25 cellular contexts compared by ENCODE assay signal in genomic region chr16:16996830-16997229, GRCh38.
DNase-seq lines count a peak whose midpoint lies in the region; ATAC-seq, FAIRE-seq and TF ChIP-seq lines count a peak whose summit lies in the region.
"Had no signal": no experiment of that assay in that cellular context is flagged by ENCODE, and none has a peak within 500 bp of the region (broad histone marks: within the 10 kb centered on the region; RNA-seq: fewer than 3 reads in every experiment).

No MANE protein-coding gene starts in this region.

- H2BK20ac ChIP-seq in H1 (ENCODE audit: low read length): no peak overlapping the region

- no peak overlapping the region for H2BK120ac ChIP-seq in H1 (replicated peaks; ENCODE audit: low read depth, low read length)

- H2AFZ ChIP-seq in GM23338 (no peak overlapping the region), HCT116 (ENCODE audit: low read depth, low read length, poor library complexity, severe bottlenecking) (no peak overlapping the region), H1 (ENCODE audit: low read length) (no peak overlapping the region), neural progenitor cell (replicated peaks) (no peak overlapping the region)
- H2AFZ ChIP-seq: PC-9 had no signal

- H3K4me3 ChIP-seq in GM23338: no peak overlapping the region
- H3K4me3 ChIP-seq in HCT116 (replicated peaks in 1 of 2; ENCODE audit: low read depth in 1 of 2, low read length in 2 of 2): no peak overlapping the region
- no peak overlapping the region for H3K4me3 ChIP-seq in H1 (ENCODE audit: extremely low read depth in 1 of 4, insufficient read depth in 2 of 4, low read depth in 3 of 4, low read length in 4 of 4)
- no peak overlapping the region for H3K4me3 ChIP-seq in neural progenitor cell
- H3K4me3 ChIP-seq in brain microvascular endothelial cell (ENCODE audit: low read depth, low read length): no peak overlapping the region
- H3K4me3 ChIP-seq: HAP-1, PC-9, SJCRH30 had no signal

- H3K9me3 Mint-ChIP-seq in GM23338 (no peaks in the 10 kb centered on the region), neural progenitor cell (no peaks in the 10 kb centered on the region)
- H3K9me3 Mint-ChIP-seq: CD8-positive, alpha-beta T cell; T-cell had no signal

- H3K23ac ChIP-seq in H1 (ENCODE audit: insufficient read length): no peak overlapping the region

- intact Hi-C loops in HCT116 (cut with micrococcal nuclease): no loop called here

- FAIRE-seq in H1 (lab: Jason Lieb, UNC): no peak
- FAIRE-seq: GM12892 had no signal

- H3K27me3 Mint-ChIP-seq in GM23338 (ENCODE audit: insufficient read depth, low read depth, poor library complexity) (peaks cover 2% of the 10 kb centered on the region), neural progenitor cell (ENCODE audit: insufficient read depth, low read depth) (no peaks in the 10 kb centered on the region)
- H3K27me3 Mint-ChIP-seq: T-cell had no signal

- BruUV-seq in HCT116 (replicated peaks; lab: Mats Ljungman, UMichigan): no TSS peak

- TF ChIP-seq POLR2A in HCT116 (IDR thresholded peaks at IDR 0.05; ENCODE audit: borderline replicate concordance, extremely low read depth, insufficient read depth, insufficient read length) (no peak), H1 (IDR thresholded peaks at IDR 0.05; ENCODE audit: control extremely low read depth in 1 of 2, low read depth in 2 of 2, low read length in 2 of 2) (no peak)

- H3K4me1 ChIP-seq in GM23338 (ENCODE audit: insufficient read depth) (no peaks in the 10 kb centered on the region), HCT116 (ENCODE audit: control insufficient read depth in 1 of 2, insufficient read depth in 2 of 2, low read length in 2 of 2) (no peaks in the 10 kb centered on the region), H1 (replicated peaks in 1 of 4; ENCODE audit: control insufficient read depth in 3 of 4, insufficient read depth in 4 of 4, low read length in 3 of 4) (no peaks in the 10 kb centered on the region), neural progenitor cell (peaks cover 13% of the 10 kb centered on the region)
- H3K4me1 ChIP-seq: HAP-1, SJCRH30 had no signal

- no peak overlapping the region for H4K5ac ChIP-seq in H1 (ENCODE audit: insufficient read length, low read depth, low read length)

- no peaks in the 10 kb centered on the region for H3K79me2 ChIP-seq in GM23338 (replicated peaks; ENCODE audit: insufficient read depth)
- H3K79me2 ChIP-seq in HCT116 (ENCODE audit: insufficient read depth, low read length): no peaks in the 10 kb centered on the region
- no peaks in the 10 kb centered on the region for H3K79me2 ChIP-seq in H1 (ENCODE audit: control insufficient read depth in 1 of 2, insufficient read depth in 2 of 2, low read length in 2 of 2)
- H3K79me2 ChIP-seq in neural progenitor cell (ENCODE audit: low read depth): no peaks in the 10 kb centered on the region

- H2BK12ac ChIP-seq in H1 (ENCODE audit: low read depth, low read length): no peak overlapping the region

- TF ChIP-seq CTCF in GM23338 (conservative IDR thresholded peaks at IDR 0.05; ENCODE audit: low read depth in 2 of 2) (peak; percentile 49 to 76), HCT116 (IDR thresholded peaks at IDR 0.05 in 2 of 3, conservative IDR thresholded peaks at IDR 0.05 in 1 of 3; ENCODE audit: borderline replicate concordance in 1 of 3, insufficient read depth in 1 of 3, low read depth in 2 of 3, low read length in 2 of 3) (no peak), H1 (IDR thresholded peaks at IDR 0.05; ENCODE audit: control extremely low read depth in 1 of 3, insufficient read depth in 1 of 3, low read depth in 1 of 3, low read length in 3 of 3) (peak; percentile 64 to 71 (median 65)), neural progenitor cell (IDR thresholded peaks at IDR 0.05) (no peak), brain microvascular endothelial cell (IDR thresholded peaks at IDR 0.05; ENCODE audit: low read depth, low read length, missing control alignments) (no peak)

- H3K36me3 ChIP-seq in GM23338 (ENCODE audit: insufficient read depth) (no peaks in the 10 kb centered on the region), HCT116 (ENCODE audit: control insufficient read depth in 1 of 2, insufficient read depth in 2 of 2, low read length in 2 of 2) (no peaks in the 10 kb centered on the region), H1 (ENCODE audit: control insufficient read depth in 2 of 4, insufficient read depth in 4 of 4, low read length in 3 of 4) (no peaks in the 10 kb centered on the region), neural progenitor cell (no peaks in the 10 kb centered on the region), brain microvascular endothelial cell (replicated peaks) (no peaks in the 10 kb centered on the region)
- H3K36me3 ChIP-seq: HAP-1, SJCRH30 had no signal

- H3K4me2 ChIP-seq in GM23338 (no peak overlapping the region), HCT116 (ENCODE audit: low read length) (no peak overlapping the region), H1 (ENCODE audit: insufficient read depth in 1 of 2, low read depth in 2 of 2, low read length in 2 of 2) (no peak overlapping the region), neural progenitor cell (no peak overlapping the region)
- H3K4me2 ChIP-seq: PC-9 had no signal

- H3K9me3 ChIP-seq in HCT116 (ENCODE audit: control insufficient read depth in 1 of 2, insufficient read depth in 1 of 2, low read depth in 1 of 2, low read length in 2 of 2) (no peaks in the 10 kb centered on the region), H1 (ENCODE audit: insufficient read depth in 2 of 2, low read depth in 1 of 2, low read length in 1 of 2) (no peaks in the 10 kb centered on the region), neural progenitor cell (ENCODE audit: low read depth) (no peaks in the 10 kb centered on the region)
- H3K9me3 ChIP-seq: SJCRH30 had no signal

- H3K9me2 ChIP-seq in GM23338 (ENCODE audit: insufficient read depth): no peaks in the 10 kb centered on the region
- H3K9me2 ChIP-seq in HCT116 (ENCODE audit: insufficient read depth): no peaks in the 10 kb centered on the region

- H3K4me3 Mint-ChIP-seq in GM23338 (no peak overlapping the region), neural progenitor cell (no peak overlapping the region)
- H3K4me3 Mint-ChIP-seq: CD8-positive, alpha-beta T cell; T-cell had no signal

- CTCF ChIA-PET in HCT116 (lab: Charles Lee) (no interaction called here), H1 (lab: Charles Lee; ENCODE audit: partially characterized antibody) (interaction anchor here (0.5 to 1.5 kb wide), 5 partner anchors 9 to 117 kb away, joined by 3 to 5 read pairs (median 3); no protein-coding TSS in a partner anchor)

- 86% methylated on average over 3 of the region's 3 CpGs; no CpG with 5 or more reads in 1 of the 2 experiments for WGBS in H1 (ENCODE audit: extremely low coverage in 1 of 2, insufficient coverage in 1 of 2, insufficient read length in 1 of 2, insufficient replicate concordance in 2 of 2, low coverage in 1 of 2, low lambda C conversion rate in 2 of 2, missing lambda C conversion rate in 1 of 2), 2 experiments

- peak; percentile 16; the same call in 1 of the 2 replicates for TF ChIP-seq RAD21 in HCT116 (IDR thresholded peaks at IDR 0.05; ENCODE audit: low read depth)
- peak; percentile 70 to 77 for TF ChIP-seq RAD21 in H1 (IDR thresholded peaks at IDR 0.05 in 1 of 2, conservative IDR thresholded peaks at IDR 0.05 in 1 of 2; ENCODE audit: low read depth in 2 of 2, low read length in 2 of 2)

- H2BK5ac ChIP-seq in H1 (ENCODE audit: low read depth, low read length): no peak overlapping the region

- H3F3A ChIP-seq in GM23338 (replicated peaks; ENCODE audit: low read depth) (no peaks in the 10 kb centered on the region), neural progenitor cell (ENCODE audit: low read depth) (peaks cover 9% of the 10 kb centered on the region)

- in situ Hi-C loops in brain microvascular endothelial cell (cut with HindIII; ENCODE audit: low pct_ligation_motif_present, low sequenced_read_pairs): no loop called here

- POLR2A ChIA-PET in HCT116 (lab: Charles Lee) (no interaction called here), H1 (lab: Charles Lee; ENCODE audit: partially characterized antibody) (no interaction called here)

- no peaks in the 10 kb centered on the region for H3K79me1 ChIP-seq in H1 (ENCODE audit: low read depth, low read length)

- H3K27ac ChIP-seq in GM23338 (ENCODE audit: low read depth) (no peak overlapping the region), HCT116 (ENCODE audit: low read depth, low read length) (no peak overlapping the region), H1 (ENCODE audit: low read depth, low read length) (no peak overlapping the region), neural progenitor cell (no peak overlapping the region), brain microvascular endothelial cell (no peak overlapping the region)
- H3K27ac ChIP-seq: C4-2B, HL-60, PC-9, SJCRH30 had no signal

- H3K4ac ChIP-seq in H1 (replicated peaks; ENCODE audit: insufficient read length, low read depth, low read length): no peak overlapping the region

- no peak overlapping the region for H3K56ac ChIP-seq in H1 (replicated peaks; ENCODE audit: insufficient read length, low read depth, low read length)

- H3K36me3 Mint-ChIP-seq in GM23338 (ENCODE audit: low read depth) (no peaks in the 10 kb centered on the region), neural progenitor cell (no peaks in the 10 kb centered on the region)
- H3K36me3 Mint-ChIP-seq: CD8-positive, alpha-beta T cell; T-cell had no signal

- TF ChIP-seq EP300 in H1 (IDR thresholded peaks at IDR 0.05; ENCODE audit: borderline replicate concordance in 1 of 2, low read depth in 2 of 2, low read length in 2 of 2): no peak

- H4K8ac ChIP-seq in H1 (ENCODE audit: extremely low read depth, insufficient read depth, low read length): no peak overlapping the region

- no peak overlapping the region for H3K18ac ChIP-seq in H1 (ENCODE audit: extremely low read depth, low read length)

- 0 out of 2 replicates have a peak overlapping the region, but pooled peaks have one; percentile 32 for H2BK15ac ChIP-seq in H1 (ENCODE audit: low read length)

- H3K4me1 Mint-ChIP-seq in GM23338 (peaks cover 4% of the 10 kb centered on the region; the same call in 1 of the 3 replicates), neural progenitor cell (peaks cover 12% of the 10 kb centered on the region)

- H2AK5ac ChIP-seq in H1 (ENCODE audit: low read depth, low read length): no peak overlapping the region

- H3K9ac ChIP-seq in HCT116 (ENCODE audit: low read length) (no peak overlapping the region), H1 (replicated peaks in 1 of 4; ENCODE audit: extremely low read depth in 1 of 4, low read depth in 3 of 4, low read length in 3 of 4) (no peak overlapping the region), neural progenitor cell (no peak overlapping the region)

- H4K20me1 ChIP-seq in GM23338 (replicated peaks; ENCODE audit: insufficient read depth) (no peaks in the 10 kb centered on the region), HCT116 (ENCODE audit: insufficient read depth) (no peaks in the 10 kb centered on the region), H1 (replicated peaks in 1 of 2; ENCODE audit: control insufficient read depth in 1 of 2, insufficient read depth in 2 of 2, low read length in 2 of 2) (no peaks in the 10 kb centered on the region), neural progenitor cell (ENCODE audit: low read depth) (no peaks in the 10 kb centered on the region)

- RAD21 ChIA-PET in HCT116 (lab: Charles Lee; ENCODE audit: low non-redundant PET in 1 of 2, low total read pairs in 2 of 2, uncharacterized antibody in 2 of 2, unreplicated experiment in 2 of 2): no interaction called here

- no peak overlapping the region for H3K14ac ChIP-seq in H1 (ENCODE audit: insufficient read length)

- no peak overlapping the region for H3K27ac Mint-ChIP-seq in GM23338
- H3K27ac Mint-ChIP-seq in neural progenitor cell: no peak overlapping the region
- H3K27ac Mint-ChIP-seq: CD8-positive, alpha-beta T cell; T-cell had no signal

- no peaks in the 10 kb centered on the region for H3K23me2 ChIP-seq in H1 (ENCODE audit: low read depth, low read length)

- H3K27me3 ChIP-seq in GM23338 (ENCODE audit: insufficient read depth) (no peaks in the 10 kb centered on the region), HCT116 (ENCODE audit: insufficient read depth, low read length) (no peaks in the 10 kb centered on the region), H1 (replicated peaks in 1 of 4; ENCODE audit: control insufficient read depth in 3 of 4, extremely low read depth in 1 of 4, insufficient read depth in 3 of 4, low read length in 3 of 4) (no peaks in the 10 kb centered on the region; a peak in 1 of 7 replicates), neural progenitor cell (no peaks in the 10 kb centered on the region), brain microvascular endothelial cell (replicated peaks) (no peaks in the 10 kb centered on the region)
- H3K27me3 ChIP-seq: SJCRH30 had no signal

- ATAC-seq in GM23338 (peak; percentile 83), HCT116 (no peak), HG02759 (IDR thresholded peaks at IDR 0.05; ENCODE audit: unreplicated experiment) (no peak), left lobe of liver (no peak)
- ATAC-seq: CD8-positive, alpha-beta T cell; Right ventricle myocardium inferior; T-cell had no signal

- no peak overlapping the region for H4K91ac ChIP-seq in H1 (replicated peaks; ENCODE audit: insufficient read length, low read length)

- DNase-seq in GM23338 (ENCODE audit: low spot score) (peak; percentile 59), HCT116 (ENCODE audit: low read depth, low spot score) (no peak), H1 (ENCODE audit: low read depth in 1 of 2, low spot score in 2 of 2) (no peak), neural progenitor cell (ENCODE audit: low spot score) (peak; percentile 16), brain microvascular endothelial cell (no peak), left lobe of liver (ENCODE audit: low spot score) (no peak)
- DNase-seq: CD8-positive, alpha-beta T cell; DMS79 treated with DMSO at 0.1 percent for 48 hours; GF-D8; Karpas-422; NCI-H1092; NCI-H1436; NCI-H187; NCI-H2171 treated with DMSO at 0.1 percent for 48 hours; NCI-H345; NCI-H510A treated with DMSO at 0.1 percent for 48 hours; PC-9; SJCRH30; T-cell had no signal

Comparison
In these comparisons a context has a peak if more than half of its experiments do, and no peak if none do; other contexts are left out.
1. DNase-seq: peak in GM23338 (single experiment) and neural progenitor cell (single experiment); none in HCT116 (single experiment), H1 (0 of 2), brain microvascular endothelial cell (single experiment) and left lobe of liver (single experiment).
2. CTCF ChIP-seq: peak in GM23338 (2 of 2) and H1 (3 of 3); none in HCT116 (0 of 3), neural progenitor cell (single experiment) and brain microvascular endothelial cell (single experiment).